23 cellular contexts compared by ENCODE assay signal in the genomic region with DNA sequence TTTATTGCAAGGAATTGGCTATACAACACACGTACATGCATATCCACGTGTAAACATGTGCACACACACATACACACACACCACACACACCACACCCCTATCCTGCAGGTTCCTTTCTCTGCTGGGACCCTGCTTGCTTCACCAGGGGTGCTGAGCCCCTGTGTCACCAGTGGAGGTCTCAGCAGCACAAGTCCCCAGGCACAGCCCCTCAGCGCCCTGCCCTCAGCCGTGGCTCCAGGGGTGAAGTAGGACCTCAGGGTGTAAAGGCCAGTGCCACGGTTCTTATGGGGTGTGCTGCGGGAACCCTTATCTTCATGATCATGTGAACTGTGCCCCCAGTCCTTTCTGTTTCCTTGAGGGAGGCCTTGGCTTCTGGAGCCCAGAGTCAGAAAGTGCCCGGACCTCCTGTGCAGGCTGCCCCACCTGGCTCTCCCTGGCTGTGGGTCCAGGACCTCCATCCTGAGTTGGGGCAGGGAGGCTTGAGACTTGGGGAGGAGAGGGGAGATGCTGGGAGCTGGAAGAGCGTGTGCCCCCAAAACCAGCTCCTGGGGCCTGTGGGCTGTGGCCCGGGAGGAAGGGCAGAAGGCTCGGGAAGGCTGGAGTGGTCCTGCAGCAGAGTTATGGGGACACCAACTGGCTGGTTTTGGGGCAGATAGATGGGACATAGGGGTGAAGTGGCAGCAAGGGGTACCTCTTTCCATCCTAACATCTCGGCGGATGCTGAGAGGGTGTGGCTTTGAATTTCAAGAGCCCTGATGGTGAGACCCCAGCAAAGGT. TPM values are rescaled to one million over a fixed set of nuclear protein-coding genes. Genes with fewer than 3 reads are reported as not detected.
A peak's percentile ranks its signal among the peaks of the same experiment; 100 is the strongest.
DNase-seq lines count a peak whose midpoint lies in the region; ATAC-seq and TF ChIP-seq lines count a peak whose summit lies in the region.
"Had no signal": no experiment of that assay in that cellular context is flagged by ENCODE, and none has a peak within 500 bp of the region (broad histone marks: within the 10 kb centered on the region; RNA-seq: fewer than 3 reads in every experiment).

No MANE protein-coding gene starts in this region.

- H3K4me3 Mint-ChIP-seq in dendritic cell treated with granulocyte-macrophage colony-stimulating factor and Interleukin-4, amounts not matched to agents 40 ng/mL and 50 ng/mL, for 4 days = no peak overlapping the region
- H3K4me3 Mint-ChIP-seq in osteocyte (ENCODE audit: unreplicated experiment) = no peak overlapping the region
- no peak overlapping the region for H3K4me3 Mint-ChIP-seq in activated naive CD8-positive, alpha-beta T cell treated with anti-CD3 and anti-CD28 coated beads for 36 hours
- H3K4me3 Mint-ChIP-seq: activated B cell treated with CpG ODN at 0.5 μM for 24 hours; activated naive CD8-positive, alpha-beta T cell; activated T-helper 1 cell treated with anti-CD3 and anti-CD28 coated beads, Interleukin-12 subunit alpha, Interleukin-12 subunit beta, Interleukin-2, Interleukin-4 antibody, amounts not matched to agents 30 ng/mL and 10 ng/mL and 1 ng/mL, durations not matched to agents 14 hours and 24 hours and 36 hours; immature natural killer cell; natural killer cell treated with Interleukin-12 subunit alpha and Interleukin-12 subunit beta and Interleukin-15 and Interleukin-18, amount 100 ng/mL, for 72 hours had no signal

- RAD21 ChIA-PET in HCT116 (lab: Charles Lee; ENCODE audit: low non-redundant PET in 1 of 2, low total read pairs in 2 of 2, uncharacterized antibody in 2 of 2, unreplicated experiment in 2 of 2) = no interaction called here

- H3K4me1 ChIP-seq in HCT116 (ENCODE audit: control insufficient read depth in 1 of 2, insufficient read depth in 2 of 2, low read length in 2 of 2) = no peaks in the 10 kb centered on the region
- H3K4me1 ChIP-seq: prostate gland, tibial artery had no signal

- peak; percentile 26; the same call in 1 of the 2 replicates for TF ChIP-seq CTCF in AG04450 (IDR thresholded peaks at IDR 0.05; ENCODE audit: low read depth, low read length)
- TF ChIP-seq CTCF in HCT116 (IDR thresholded peaks at IDR 0.05 in 2 of 3, conservative IDR thresholded peaks at IDR 0.05 in 1 of 3; ENCODE audit: borderline replicate concordance in 1 of 3, insufficient read depth in 1 of 3, low read depth in 2 of 3, low read length in 2 of 3) = no peak
- TF ChIP-seq CTCF in osteocyte (IDR thresholded peaks at IDR 0.05) = peak; percentile 14

- H2AFZ ChIP-seq in HCT116 (ENCODE audit: low read depth, low read length, poor library complexity, severe bottlenecking) = no peak overlapping the region

- H3K4me2 ChIP-seq in HCT116 (ENCODE audit: low read length) = no peak overlapping the region

- no peaks in the 10 kb centered on the region for H3K9me3 Mint-ChIP-seq in dendritic cell treated with granulocyte-macrophage colony-stimulating factor and Interleukin-4, amounts not matched to agents 40 ng/mL and 50 ng/mL, for 4 days
- no peaks in the 10 kb centered on the region for H3K9me3 Mint-ChIP-seq in osteocyte (ENCODE audit: unreplicated experiment)
- H3K9me3 Mint-ChIP-seq in activated naive CD8-positive, alpha-beta T cell treated with anti-CD3 and anti-CD28 coated beads for 36 hours = no peaks in the 10 kb centered on the region
- H3K9me3 Mint-ChIP-seq: activated B cell treated with CpG ODN at 0.5 μM for 24 hours; activated T-helper 1 cell treated with anti-CD3 and anti-CD28 coated beads, Interleukin-12 subunit alpha, Interleukin-12 subunit beta, Interleukin-2, Interleukin-4 antibody, amounts not matched to agents 30 ng/mL and 10 ng/mL and 1 ng/mL, durations not matched to agents 14 hours and 24 hours and 36 hours; immature natural killer cell; natural killer cell treated with Interleukin-12 subunit alpha and Interleukin-12 subunit beta and Interleukin-15 and Interleukin-18, amount 100 ng/mL, for 72 hours had no signal

- intact Hi-C loops in HCT116 (cut with micrococcal nuclease) = no loop called here
- intact Hi-C loops in dendritic cell treated with granulocyte-macrophage colony-stimulating factor and Interleukin-4, amounts not matched to agents 40 ng/mL and 50 ng/mL, for 4 days (cut with micrococcal nuclease) = no loop called here

- ATAC-seq in HCT116 (0 out of 2 replicates have a peak, but pooled peaks have one; percentile 11), HG03520 (IDR thresholded peaks at IDR 0.05; ENCODE audit: unreplicated experiment) (no peak)

- H3K79me2 ChIP-seq in HCT116 (ENCODE audit: insufficient read depth, low read length) = no peaks in the 10 kb centered on the region

- H4K20me1 ChIP-seq in HCT116 (ENCODE audit: insufficient read depth) = no peaks in the 10 kb centered on the region

- H3K4me1 Mint-ChIP-seq in dendritic cell treated with granulocyte-macrophage colony-stimulating factor and Interleukin-4, amounts not matched to agents 40 ng/mL and 50 ng/mL, for 4 days (ENCODE audit: low read depth) = peaks cover 43% of the 10 kb centered on the region
- H3K4me1 Mint-ChIP-seq in osteocyte (ENCODE audit: unreplicated experiment) = no peaks in the 10 kb centered on the region
- no peaks in the 10 kb centered on the region for H3K4me1 Mint-ChIP-seq in activated naive CD8-positive, alpha-beta T cell treated with anti-CD3 and anti-CD28 coated beads for 36 hours

- H3K27ac Mint-ChIP-seq in dendritic cell treated with granulocyte-macrophage colony-stimulating factor and Interleukin-4, amounts not matched to agents 40 ng/mL and 50 ng/mL, for 4 days = peak overlapping the region; percentile 44
- no peak overlapping the region for H3K27ac Mint-ChIP-seq in osteocyte (ENCODE audit: unreplicated experiment)
- no peak overlapping the region for H3K27ac Mint-ChIP-seq in activated naive CD8-positive, alpha-beta T cell treated with anti-CD3 and anti-CD28 coated beads for 36 hours
- H3K27ac Mint-ChIP-seq: activated B cell treated with CpG ODN at 0.5 μM for 24 hours; activated naive CD8-positive, alpha-beta T cell; activated T-helper 1 cell treated with anti-CD3 and anti-CD28 coated beads, Interleukin-12 subunit alpha, Interleukin-12 subunit beta, Interleukin-2, Interleukin-4 antibody, amounts not matched to agents 30 ng/mL and 10 ng/mL and 1 ng/mL, durations not matched to agents 14 hours and 24 hours and 36 hours; natural killer cell treated with Interleukin-12 subunit alpha and Interleukin-12 subunit beta and Interleukin-15 and Interleukin-18, amount 100 ng/mL, for 72 hours had no signal

- H3K27me3 ChIP-seq in AG04450 (ENCODE audit: control insufficient read depth, insufficient read depth, low read length) (peaks cover 9% of the 10 kb centered on the region), HCT116 (ENCODE audit: insufficient read depth, low read length) (no peaks in the 10 kb centered on the region)
- H3K27me3 ChIP-seq: esophagus squamous epithelium, tibial artery had no signal

- H3K4me3 ChIP-seq in AG04450 (ENCODE audit: low read depth, low read length) = no peak overlapping the region
- H3K4me3 ChIP-seq in HCT116 (replicated peaks in 1 of 2; ENCODE audit: low read depth in 1 of 2, low read length in 2 of 2) = no peak overlapping the region
- H3K4me3 ChIP-seq: esophagus squamous epithelium, prostate gland, tibial artery had no signal

- CTCF ChIA-PET in AG04450 (lab: Charles Lee) (interaction anchor here (0.8 kb wide), 1 partner anchor 209 kb away, joined by 3 read pairs; no protein-coding TSS in a partner anchor), HCT116 (lab: Charles Lee) (no interaction called here)

- no peak for DNase-seq in AG04450 (ENCODE audit: low read depth, low spot score)
- DNase-seq in HCT116 (ENCODE audit: low read depth, low spot score) = no peak
- no peak for DNase-seq in osteocyte (ENCODE audit: extremely low spot score, unreplicated experiment)
- no peak for DNase-seq in putamen (ENCODE audit: low spot score)
- DNase-seq in DMS 273 treated with DMSO at 0.1 percent for 48 hours (lab: John Stamatoyannopoulos, UW) = no peak
- DNase-seq in activated naive CD8-positive, alpha-beta T cell treated with anti-CD3 and anti-CD28 coated beads for 36 hours = no peak
- DNase-seq: activated B cell treated with CpG ODN at 0.5 μM for 24 hours, Calu3, esophagus squamous epithelium, GDM1, head of caudate nucleus, immature natural killer cell, mammary epithelial cell, NCI-H2171 treated with DMSO at 0.1 percent for 48 hours, OCI-M1, T-helper 2 cell, tibial artery had no signal

- no peaks in the 10 kb centered on the region for H3K9me2 ChIP-seq in HCT116 (ENCODE audit: insufficient read depth)

- no peaks in the 10 kb centered on the region for H3K36me3 ChIP-seq in HCT116 (ENCODE audit: control insufficient read depth in 1 of 2, insufficient read depth in 2 of 2, low read length in 2 of 2)
- H3K36me3 ChIP-seq: esophagus squamous epithelium, prostate gland, tibial artery had no signal

- H3K27ac ChIP-seq in AG04450 (ENCODE audit: low read depth, low read length) (no peak overlapping the region), HCT116 (ENCODE audit: low read depth, low read length) (no peak overlapping the region)
- H3K27ac ChIP-seq: esophagus squamous epithelium, prostate gland, tibial artery had no signal

- no peak for TF ChIP-seq POLR2A in HCT116 (IDR thresholded peaks at IDR 0.05; ENCODE audit: borderline replicate concordance, extremely low read depth, insufficient read depth, insufficient read length)

- POLR2A ChIA-PET in AG04450 (lab: Yijun Ruan, JAX) = no interaction called here
- POLR2A ChIA-PET in HCT116 (lab: Charles Lee) = no interaction called here

- H3K9ac ChIP-seq in HCT116 (ENCODE audit: low read length) = no peak overlapping the region

- TF ChIP-seq RAD21 in HCT116 (IDR thresholded peaks at IDR 0.05; ENCODE audit: low read depth) = no peak

- no peaks in the 10 kb centered on the region for H3K36me3 Mint-ChIP-seq in dendritic cell treated with granulocyte-macrophage colony-stimulating factor and Interleukin-4, amounts not matched to agents 40 ng/mL and 50 ng/mL, for 4 days (ENCODE audit: low read depth)
- no peaks in the 10 kb centered on the region for H3K36me3 Mint-ChIP-seq in osteocyte (ENCODE audit: unreplicated experiment)
- no peaks in the 10 kb centered on the region for H3K36me3 Mint-ChIP-seq in activated naive CD8-positive, alpha-beta T cell treated with anti-CD3 and anti-CD28 coated beads for 36 hours
- H3K36me3 Mint-ChIP-seq: activated naive CD8-positive, alpha-beta T cell; immature natural killer cell; natural killer cell treated with Interleukin-12 subunit alpha and Interleukin-12 subunit beta and Interleukin-15 and Interleukin-18, amount 100 ng/mL, for 72 hours had no signal

- H3K27me3 Mint-ChIP-seq in dendritic cell treated with granulocyte-macrophage colony-stimulating factor and Interleukin-4, amounts not matched to agents 40 ng/mL and 50 ng/mL, for 4 days = peaks cover 7% of the 10 kb centered on the region
- H3K27me3 Mint-ChIP-seq in osteocyte (ENCODE audit: unreplicated experiment) = peaks cover 14% of the 10 kb centered on the region
- no peaks in the 10 kb centered on the region for H3K27me3 Mint-ChIP-seq in activated naive CD8-positive, alpha-beta T cell treated with anti-CD3 and anti-CD28 coated beads for 36 hours
- H3K27me3 Mint-ChIP-seq: activated naive CD8-positive, alpha-beta T cell had no signal

- H3K9me3 ChIP-seq in AG04450 (ENCODE audit: control insufficient read depth, insufficient read depth, low read length) (peaks cover 2% of the 10 kb centered on the region), HCT116 (ENCODE audit: control insufficient read depth in 1 of 2, insufficient read depth in 1 of 2, low read depth in 1 of 2, low read length in 2 of 2) (no peaks in the 10 kb centered on the region)
- H3K9me3 ChIP-seq: esophagus squamous epithelium, prostate gland, tibial artery had no signal

- no TSS peak for BruUV-seq in HCT116 (replicated peaks; lab: Mats Ljungman, UMichigan)

RNA-seq across cellular contexts. Expression of gene KLF11, which starts 20.3 kb away (rescaled TPM):
- polyA plus RNA-seq in AG04450 (2011; rRNA removed) = 4.9 and 5.5 TPM in 2 replicates
- 6.3 and 12.2 TPM in 2 replicates for polyA minus RNA-seq in AG04450 (2011; rRNA and poly(A)+ RNA removed)
- total RNA-seq in HCT116 (2021; ENCODE audit: unreplicated experiment) (9.0 TPM), osteocyte (15.9 and 17.4 TPM in 2 replicates)
- 7.2 and 10.5 TPM in 2 replicates for polyA plus RNA-seq in HCT116 (2012)
- 1 to 10 TPM; 3.7 to 3.9 TPM for total RNA-seq in activated naive CD8-positive, alpha-beta T cell treated with anti-CD3 and anti-CD28 coated beads for 36 hours

RNA-seq across cellular contexts. Expression of gene CYS1, which starts 57.1 kb away (rescaled TPM):
- 0.12 and 0.24 TPM in 2 replicates for polyA plus RNA-seq in AG04450 (2011; rRNA removed)
- polyA minus RNA-seq in AG04450 (2011; rRNA and poly(A)+ RNA removed) = 0.13 and 0.28 TPM in 2 replicates
- total RNA-seq in HCT116 (2021; ENCODE audit: unreplicated experiment) (3.7 TPM), osteocyte (5.1 and 5.5 TPM in 2 replicates)
- polyA plus RNA-seq in HCT116 (2012) = 3.0 and 3.3 TPM in 2 replicates
- total RNA-seq in activated naive CD8-positive, alpha-beta T cell treated with anti-CD3 and anti-CD28 coated beads for 36 hours = not detected
- polyA plus RNA-seq: immature natural killer cell had no signal

Comparison
In these comparisons a context has a peak if more than half of its experiments do, and no peak if none do; other contexts are left out.
1. CTCF ChIP-seq: peak in AG04450 (single experiment) and osteocyte (single experiment); none in HCT116 (0 of 3).